25 cellular contexts compared by ENCODE assay signal in the genomic region with DNA sequence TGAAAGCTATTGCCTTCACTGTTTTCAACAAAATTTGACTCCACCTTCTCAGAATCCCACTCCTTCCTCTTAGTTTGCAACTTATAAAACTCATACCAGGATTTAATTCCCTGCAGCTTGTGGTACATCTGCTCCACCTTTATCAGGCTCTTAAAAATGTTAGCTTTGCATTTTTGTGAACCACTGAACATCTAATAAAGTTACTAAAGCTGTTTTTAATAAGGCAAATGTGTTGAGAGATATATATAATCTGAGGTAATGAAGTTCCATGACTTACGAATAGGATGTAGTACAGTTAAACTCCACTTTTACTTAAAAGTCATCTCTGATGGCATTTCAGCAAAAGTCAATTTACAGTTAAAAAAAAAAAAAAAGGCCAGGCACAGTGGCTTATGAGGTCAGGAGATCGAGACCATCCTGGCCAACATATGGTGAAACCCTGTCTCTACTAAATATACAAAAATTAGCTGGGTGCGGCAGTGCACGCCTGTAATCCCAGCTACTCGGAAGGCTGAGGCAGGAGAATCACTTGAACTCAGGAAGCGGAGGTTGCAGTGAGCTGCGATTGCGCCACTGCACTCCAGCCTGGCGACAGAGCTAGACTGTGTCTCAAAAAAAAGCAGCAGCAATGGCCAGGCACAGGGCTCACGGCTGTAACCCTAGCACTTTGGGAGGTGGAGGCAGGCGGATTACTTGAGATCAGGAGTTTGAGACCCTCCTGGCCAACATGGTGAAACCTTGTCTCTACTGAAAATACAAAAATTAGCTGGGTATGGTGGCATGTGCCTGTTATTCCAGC.
DNase-seq lines count a peak whose midpoint lies in the region; ATAC-seq and TF ChIP-seq lines count a peak whose summit lies in the region.
"Had no signal": no experiment of that assay in that cellular context is flagged by ENCODE, and none has a peak within 500 bp of the region (broad histone marks: within the 10 kb centered on the region; RNA-seq: fewer than 3 reads in every experiment).

No MANE protein-coding gene starts in this region.

- H3K27me3 Mint-ChIP-seq in activated T-helper 2 cell treated with anti-CD3 and anti-CD28 coated beads, Interferon-gamma antibody, Interleukin-2, Interleukin-4, amounts not matched to agents 10 μg/mL and 5 μg/mL and 100 μg/mL, durations not matched to agents 14 hours and 24 hours and 36 hours (ENCODE audit: low read depth), result peaks cover 30% of the 10 kb centered on the region
- H3K27me3 Mint-ChIP-seq: B cell had no signal

- H3K9me3 ChIP-seq in SK-N-MC (ENCODE audit: low read depth, low read length) (no peaks in the 10 kb centered on the region), upper lobe of left lung (no peaks in the 10 kb centered on the region)
- H3K9me3 ChIP-seq: Caco-2, heart right ventricle, tibial artery had no signal

- H3K27ac ChIP-seq in SK-N-MC (peak overlapping the region; percentile 71; the same call in 1 of the 2 replicates), upper lobe of left lung (peak overlapping the region in 3 of 4 donors; percentile 3 to 63 (median 59))
- H3K27ac ChIP-seq: cardiac muscle cell, tibial artery had no signal

- no peaks in the 10 kb centered on the region for H3K27me3 ChIP-seq in upper lobe of left lung
- H3K27me3 ChIP-seq: cardiac muscle cell, heart right ventricle, tibial artery had no signal

- ATAC-seq in left lobe of liver, result peak; percentile 21
- ATAC-seq in upper lobe of left lung (ENCODE audit: low FRiP score in 2 of 2), result peak in 1 of 2 donors; percentile 45
- ATAC-seq: heart right ventricle, T-cell had no signal

- no peak overlapping the region for H3K4me3 Mint-ChIP-seq in activated T-helper 2 cell treated with anti-CD3 and anti-CD28 coated beads, Interferon-gamma antibody, Interleukin-2, Interleukin-4, amounts not matched to agents 10 μg/mL and 5 μg/mL and 100 μg/mL, durations not matched to agents 14 hours and 24 hours and 36 hours (ENCODE audit: low read depth)
- H3K4me3 Mint-ChIP-seq: activated naive CD4-positive, alpha-beta T cell treated with anti-CD3 and anti-CD28 coated beads, Interleukin-2, amount 50 U/mL, for 24 hours; B cell; immature natural killer cell; T-cell had no signal

- H3K4me1 Mint-ChIP-seq in activated T-helper 2 cell treated with anti-CD3 and anti-CD28 coated beads, Interferon-gamma antibody, Interleukin-2, Interleukin-4, amounts not matched to agents 10 μg/mL and 5 μg/mL and 100 μg/mL, durations not matched to agents 14 hours and 24 hours and 36 hours (ENCODE audit: low read depth), result peaks cover 12% of the 10 kb centered on the region

- WGBS in upper lobe of left lung, 2 donors, result 51 to 68% methylated on average over 11 of the region's 11 CpGs

- no peak for TF ChIP-seq EP300 in upper lobe of left lung (IDR thresholded peaks at IDR 0.05)

- no peak for TF ChIP-seq POLR2A in upper lobe of left lung (IDR thresholded peaks at IDR 0.05)

- H3K36me3 Mint-ChIP-seq in activated T-helper 2 cell treated with anti-CD3 and anti-CD28 coated beads, Interferon-gamma antibody, Interleukin-2, Interleukin-4, amounts not matched to agents 10 μg/mL and 5 μg/mL and 100 μg/mL, durations not matched to agents 14 hours and 24 hours and 36 hours (ENCODE audit: low read depth), result no peaks in the 10 kb centered on the region
- H3K36me3 Mint-ChIP-seq: activated naive CD4-positive, alpha-beta T cell treated with anti-CD3 and anti-CD28 coated beads, Interleukin-2, amount 50 U/mL, for 24 hours; T-cell had no signal

- peak; percentile 15 for DNase-seq in SKM-1 treated with dmso at 0.1 percent for 144 hours (lab: John Stamatoyannopoulos, UW; ENCODE audit: unreplicated experiment)
- no peak for DNase-seq in SKM-1 (lab: John Stamatoyannopoulos, UW; ENCODE audit: unreplicated experiment)
- DNase-seq in SK-N-MC (ENCODE audit: low read depth, low spot score), result peak; percentile 73
- DNase-seq in left lobe of liver (ENCODE audit: low spot score), result peak; percentile 47
- DNase-seq in upper lobe of left lung, result peak; percentile 54 to 90
- DNase-seq in effector CD4-positive, alpha-beta T cell, result no peak
- no peak for DNase-seq in activated T-helper 2 cell treated with anti-CD3 and anti-CD28 coated beads, Interferon-gamma antibody, Interleukin-2, Interleukin-4, amounts not matched to agents 10 μg/mL and 5 μg/mL and 100 μg/mL, durations not matched to agents 14 hours and 24 hours and 36 hours (ENCODE audit: low spot score)
- no peak for DNase-seq in stimulated activated CD4-positive, alpha-beta T cell treated with anti-CD3 and anti-CD28 coated beads, Interleukin-4, amount 100 ng/mL, for 4 hours
- DNase-seq: 8988T; activated CD4-positive, alpha-beta T cell treated with anti-CD3 and anti-CD28 coated beads for 48 hours; anterior cingulate cortex; Caco-2; immature natural killer cell; NCI-H1694; NCI-H2171 treated with DMSO at 0.1 percent for 48 hours; NCI-H526 treated with DMSO at 0.1 percent for 48 hours; SHP77; small intestine; stimulated activated naive CD4-positive, alpha-beta T cell treated with Interleukin-2 at 50 U/mL for 16 hours had no signal

- TF ChIP-seq CTCF in upper lobe of left lung (IDR thresholded peaks at IDR 0.05), result no peak

- no peak overlapping the region for H3K9ac ChIP-seq in SK-N-MC (ENCODE audit: insufficient read length)

- H3K9me3 Mint-ChIP-seq in activated T-helper 2 cell treated with anti-CD3 and anti-CD28 coated beads, Interferon-gamma antibody, Interleukin-2, Interleukin-4, amounts not matched to agents 10 μg/mL and 5 μg/mL and 100 μg/mL, durations not matched to agents 14 hours and 24 hours and 36 hours, result no peaks in the 10 kb centered on the region
- H3K9me3 Mint-ChIP-seq: activated naive CD4-positive, alpha-beta T cell treated with anti-CD3 and anti-CD28 coated beads, Interleukin-2, amount 50 U/mL, for 24 hours; immature natural killer cell had no signal

- no peak overlapping the region for H3K27ac Mint-ChIP-seq in activated T-helper 2 cell treated with anti-CD3 and anti-CD28 coated beads, Interferon-gamma antibody, Interleukin-2, Interleukin-4, amounts not matched to agents 10 μg/mL and 5 μg/mL and 100 μg/mL, durations not matched to agents 14 hours and 24 hours and 36 hours
- H3K27ac Mint-ChIP-seq: activated naive CD4-positive, alpha-beta T cell treated with anti-CD3 and anti-CD28 coated beads, Interleukin-2, amount 50 U/mL, for 24 hours; B cell; immature natural killer cell; T-cell had no signal

- intact Hi-C loops in activated T-helper 2 cell treated with anti-CD3 and anti-CD28 coated beads, Interferon-gamma antibody, Interleukin-2, Interleukin-4, amounts not matched to agents 10 μg/mL and 5 μg/mL and 100 μg/mL, durations not matched to agents 14 hours and 24 hours and 36 hours (cut with micrococcal nuclease), result no loop called here

- peaks cover 23 to 44% (median 37%) of the 10 kb centered on the region in 4 donors for H3K4me1 ChIP-seq in upper lobe of left lung

- no peaks in the 10 kb centered on the region for H3K36me3 ChIP-seq in SK-N-MC (ENCODE audit: insufficient read depth, low read length)
- H3K36me3 ChIP-seq in upper lobe of left lung, result no peaks in the 10 kb centered on the region
- H3K36me3 ChIP-seq: cardiac muscle cell, tibial artery had no signal

- peak overlapping the region; percentile 62 for H3K4me3 ChIP-seq in SK-N-MC
- H3K4me3 ChIP-seq in upper lobe of left lung, result no peak overlapping the region
- H3K4me3 ChIP-seq: cardiac muscle cell, heart right ventricle, tibial artery had no signal

Comparison
In these comparisons a context has a peak if more than half of its experiments do, and no peak if none do; other contexts are left out.
1. DNase-seq: peak in SKM-1 treated with dmso at 0.1 percent for 144 hours (single experiment), SK-N-MC (single experiment), left lobe of liver (single experiment) and upper lobe of left lung (2 of 2); none in SKM-1 (single experiment), effector CD4-positive, alpha-beta T cell (single experiment), activated T-helper 2 cell treated with anti-CD3 and anti-CD28 coated beads, Interferon-gamma antibody, Interleukin-2, Interleukin-4, amounts not matched to agents 10 μg/mL and 5 μg/mL and 100 μg/mL, durations not matched to agents 14 hours and 24 hours and 36 hours (single experiment) and stimulated activated CD4-positive, alpha-beta T cell treated with anti-CD3 and anti-CD28 coated beads, Interleukin-4, amount 100 ng/mL, for 4 hours (0 of 2).